Comparison of ENCODE assay signal across 1 cellular context in genomic region chr21:9767592-9768375, GRCh38.
TF ChIP-seq lines count a peak whose summit lies in the region.

No MANE protein-coding gene starts in this region.

TF ChIP-seq in K562, 482 proteins besides CTCF, POLR2A, EP300 and RAD21 (continued from another document and continues in another):
- TF ChIP-seq, protein P1, sequence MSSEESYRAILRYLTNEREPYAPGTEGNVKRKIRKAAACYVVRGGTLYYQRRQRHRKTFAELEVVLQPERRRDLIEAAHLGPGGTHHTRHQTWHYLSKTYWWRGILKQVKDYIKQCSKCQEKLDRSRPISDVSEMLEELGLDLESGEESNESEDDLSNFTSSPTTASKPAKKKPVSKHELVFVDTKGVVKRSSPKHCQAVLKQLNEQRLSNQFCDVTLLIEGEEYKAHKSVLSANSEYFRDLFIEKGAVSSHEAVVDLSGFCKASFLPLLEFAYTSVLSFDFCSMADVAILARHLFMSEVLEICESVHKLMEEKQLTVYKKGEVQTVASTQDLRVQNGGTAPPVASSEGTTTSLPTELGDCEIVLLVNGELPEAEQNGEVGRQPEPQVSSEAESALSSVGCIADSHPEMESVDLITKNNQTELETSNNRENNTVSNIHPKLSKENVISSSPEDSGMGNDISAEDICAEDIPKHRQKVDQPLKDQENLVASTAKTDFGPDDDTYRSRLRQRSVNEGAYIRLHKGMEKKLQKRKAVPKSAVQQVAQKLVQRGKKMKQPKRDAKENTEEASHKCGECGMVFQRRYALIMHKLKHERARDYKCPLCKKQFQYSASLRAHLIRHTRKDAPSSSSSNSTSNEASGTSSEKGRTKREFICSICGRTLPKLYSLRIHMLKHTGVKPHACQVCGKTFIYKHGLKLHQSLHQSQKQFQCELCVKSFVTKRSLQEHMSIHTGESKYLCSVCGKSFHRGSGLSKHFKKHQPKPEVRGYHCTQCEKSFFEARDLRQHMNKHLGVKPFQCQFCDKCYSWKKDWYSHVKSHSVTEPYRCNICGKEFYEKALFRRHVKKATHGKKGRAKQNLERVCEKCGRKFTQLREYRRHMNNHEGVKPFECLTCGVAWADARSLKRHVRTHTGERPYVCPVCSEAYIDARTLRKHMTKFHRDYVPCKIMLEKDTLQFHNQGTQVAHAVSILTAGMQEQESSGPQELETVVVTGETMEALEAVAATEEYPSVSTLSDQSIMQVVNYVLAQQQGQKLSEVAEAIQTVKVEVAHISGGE (CRISPR knock-in tag; IDR thresholded peaks at IDR 0.05), result peak in 1 of 3 experiments; percentile 72; a peak in 2 of 6 replicates
- peak; percentile 87 for TF ChIP-seq GABPA (tag; conservative IDR thresholded peaks at IDR 0.05; ENCODE audit: low read depth)
- TF ChIP-seq NRF1 (conservative IDR thresholded peaks at IDR 0.05 in 1 of 2, IDR thresholded peaks at IDR 0.05 in 1 of 2), result peak; percentile 58 to 70
- TF ChIP-seq ZBTB26 (CRISPR knock-in tag; IDR thresholded peaks at IDR 0.05), result no peak
- TF ChIP-seq, protein P2, sequence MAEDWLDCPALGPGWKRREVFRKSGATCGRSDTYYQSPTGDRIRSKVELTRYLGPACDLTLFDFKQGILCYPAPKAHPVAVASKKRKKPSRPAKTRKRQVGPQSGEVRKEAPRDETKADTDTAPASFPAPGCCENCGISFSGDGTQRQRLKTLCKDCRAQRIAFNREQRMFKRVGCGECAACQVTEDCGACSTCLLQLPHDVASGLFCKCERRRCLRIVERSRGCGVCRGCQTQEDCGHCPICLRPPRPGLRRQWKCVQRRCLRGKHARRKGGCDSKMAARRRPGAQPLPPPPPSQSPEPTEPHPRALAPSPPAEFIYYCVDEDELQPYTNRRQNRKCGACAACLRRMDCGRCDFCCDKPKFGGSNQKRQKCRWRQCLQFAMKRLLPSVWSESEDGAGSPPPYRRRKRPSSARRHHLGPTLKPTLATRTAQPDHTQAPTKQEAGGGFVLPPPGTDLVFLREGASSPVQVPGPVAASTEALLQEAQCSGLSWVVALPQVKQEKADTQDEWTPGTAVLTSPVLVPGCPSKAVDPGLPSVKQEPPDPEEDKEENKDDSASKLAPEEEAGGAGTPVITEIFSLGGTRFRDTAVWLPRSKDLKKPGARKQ (CRISPR knock-in tag; IDR thresholded peaks at IDR 0.05), result no peak
- TF ChIP-seq USF1 (CRISPR knock-in tag; IDR thresholded peaks at IDR 0.05), result no peak
- TF ChIP-seq ZNF444 (CRISPR knock-in tag; IDR thresholded peaks at IDR 0.05), result no peak
- TF ChIP-seq ZBTB40 (IDR thresholded peaks at IDR 0.05), result peak; percentile 85
- no peak for TF ChIP-seq ZBTB40 (CRISPR knock-in tag; IDR thresholded peaks at IDR 0.05)
- TF ChIP-seq TRIM24 (IDR thresholded peaks at IDR 0.05), result peak in 1 of 2 experiments; percentile 26; a peak in 1 of 4 replicates
- no peak for TF ChIP-seq OTX1 (CRISPR knock-in tag; IDR thresholded peaks at IDR 0.05)
- peak; percentile 41 for TF ChIP-seq TAF1 (IDR thresholded peaks at IDR 0.05; ENCODE audit: control insufficient read depth, extremely low read depth, insufficient read depth, low read length, severe bottlenecking)
- TF ChIP-seq, protein P3, sequence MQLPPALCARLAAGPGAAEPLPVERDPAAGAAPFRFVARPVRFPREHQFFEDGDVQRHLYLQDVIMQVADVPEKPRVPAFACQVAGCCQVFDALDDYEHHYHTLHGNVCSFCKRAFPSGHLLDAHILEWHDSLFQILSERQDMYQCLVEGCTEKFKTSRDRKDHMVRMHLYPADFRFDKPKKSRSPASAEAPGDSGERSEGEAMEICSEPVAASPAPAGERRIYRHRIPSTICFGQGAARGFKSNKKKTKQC (CRISPR knock-in tag; IDR thresholded peaks at IDR 0.05), result no peak
- no peak for TF ChIP-seq ELF2 (CRISPR knock-in tag; IDR thresholded peaks at IDR 0.05)
- TF ChIP-seq THRAP3 (IDR thresholded peaks at IDR 0.05; ENCODE audit: borderline replicate concordance), result no peak
- no peak for TF ChIP-seq KLF13 (tag; IDR thresholded peaks at IDR 0.05; ENCODE audit: borderline replicate concordance, low read depth)
- TF ChIP-seq ZNF717 (CRISPR knock-in tag; IDR thresholded peaks at IDR 0.05), result no peak
- TF ChIP-seq ZNF316 (IDR thresholded peaks at IDR 0.05), result peak; percentile 62
- no peak for TF ChIP-seq ZBTB7A (IDR thresholded peaks at IDR 0.05; ENCODE audit: borderline replicate concordance, control insufficient read depth, low read depth, low read length)
- peak; percentile 92 for TF ChIP-seq RBFOX2 (IDR thresholded peaks at IDR 0.05; ENCODE audit: low read depth, low read length)
- TF ChIP-seq ZKSCAN1 (IDR thresholded peaks at IDR 0.05; ENCODE audit: low read depth, low read length), result no peak
- no peak for TF ChIP-seq ZFP1 (CRISPR knock-in tag; IDR thresholded peaks at IDR 0.05)
- TF ChIP-seq PTRF (tag; IDR thresholded peaks at IDR 0.05), result no peak
- TF ChIP-seq, protein P4, sequence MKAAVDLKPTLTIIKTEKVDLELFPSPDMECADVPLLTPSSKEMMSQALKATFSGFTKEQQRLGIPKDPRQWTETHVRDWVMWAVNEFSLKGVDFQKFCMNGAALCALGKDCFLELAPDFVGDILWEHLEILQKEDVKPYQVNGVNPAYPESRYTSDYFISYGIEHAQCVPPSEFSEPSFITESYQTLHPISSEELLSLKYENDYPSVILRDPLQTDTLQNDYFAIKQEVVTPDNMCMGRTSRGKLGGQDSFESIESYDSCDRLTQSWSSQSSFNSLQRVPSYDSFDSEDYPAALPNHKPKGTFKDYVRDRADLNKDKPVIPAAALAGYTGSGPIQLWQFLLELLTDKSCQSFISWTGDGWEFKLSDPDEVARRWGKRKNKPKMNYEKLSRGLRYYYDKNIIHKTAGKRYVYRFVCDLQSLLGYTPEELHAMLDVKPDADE (conservative IDR thresholded peaks at IDR 0.05; ENCODE audit: control insufficient read depth, low read depth, low read length), result 0 out of 2 replicates have a peak, but pooled peaks have one; percentile 42
- no peak for TF ChIP-seq ZNF354B (CRISPR knock-in tag; IDR thresholded peaks at IDR 0.05)
- no peak for TF ChIP-seq ARID3B (CRISPR knock-in tag; IDR thresholded peaks at IDR 0.05; ENCODE audit: borderline replicate concordance)
- peak in 1 of 2 experiments; percentile 78; a peak in 1 of 4 replicates for TF ChIP-seq SIN3A (IDR thresholded peaks at IDR 0.05; ENCODE audit: borderline replicate concordance in 2 of 2, control insufficient read depth in 1 of 2, low read depth in 2 of 2, low read length in 2 of 2)
- no peak for TF ChIP-seq E2F1 (CRISPR knock-in tag; IDR thresholded peaks at IDR 0.05)
- TF ChIP-seq, protein P5, sequence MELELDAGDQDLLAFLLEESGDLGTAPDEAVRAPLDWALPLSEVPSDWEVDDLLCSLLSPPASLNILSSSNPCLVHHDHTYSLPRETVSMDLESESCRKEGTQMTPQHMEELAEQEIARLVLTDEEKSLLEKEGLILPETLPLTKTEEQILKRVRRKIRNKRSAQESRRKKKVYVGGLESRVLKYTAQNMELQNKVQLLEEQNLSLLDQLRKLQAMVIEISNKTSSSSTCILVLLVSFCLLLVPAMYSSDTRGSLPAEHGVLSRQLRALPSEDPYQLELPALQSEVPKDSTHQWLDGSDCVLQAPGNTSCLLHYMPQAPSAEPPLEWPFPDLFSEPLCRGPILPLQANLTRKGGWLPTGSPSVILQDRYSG (tag; conservative IDR thresholded peaks at IDR 0.05; ENCODE audit: low read depth), result no peak
- TF ChIP-seq, protein P6, sequence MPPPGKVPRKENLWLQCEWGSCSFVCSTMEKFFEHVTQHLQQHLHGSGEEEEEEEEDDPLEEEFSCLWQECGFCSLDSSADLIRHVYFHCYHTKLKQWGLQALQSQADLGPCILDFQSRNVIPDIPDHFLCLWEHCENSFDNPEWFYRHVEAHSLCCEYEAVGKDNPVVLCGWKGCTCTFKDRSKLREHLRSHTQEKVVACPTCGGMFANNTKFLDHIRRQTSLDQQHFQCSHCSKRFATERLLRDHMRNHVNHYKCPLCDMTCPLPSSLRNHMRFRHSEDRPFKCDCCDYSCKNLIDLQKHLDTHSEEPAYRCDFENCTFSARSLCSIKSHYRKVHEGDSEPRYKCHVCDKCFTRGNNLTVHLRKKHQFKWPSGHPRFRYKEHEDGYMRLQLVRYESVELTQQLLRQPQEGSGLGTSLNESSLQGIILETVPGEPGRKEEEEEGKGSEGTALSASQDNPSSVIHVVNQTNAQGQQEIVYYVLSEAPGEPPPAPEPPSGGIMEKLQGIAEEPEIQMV (tag; conservative IDR thresholded peaks at IDR 0.05; ENCODE audit: low read depth), result no peak
- no peak for TF ChIP-seq ZEB2 (IDR thresholded peaks at IDR 0.05)
